In the genomic region with DNA sequence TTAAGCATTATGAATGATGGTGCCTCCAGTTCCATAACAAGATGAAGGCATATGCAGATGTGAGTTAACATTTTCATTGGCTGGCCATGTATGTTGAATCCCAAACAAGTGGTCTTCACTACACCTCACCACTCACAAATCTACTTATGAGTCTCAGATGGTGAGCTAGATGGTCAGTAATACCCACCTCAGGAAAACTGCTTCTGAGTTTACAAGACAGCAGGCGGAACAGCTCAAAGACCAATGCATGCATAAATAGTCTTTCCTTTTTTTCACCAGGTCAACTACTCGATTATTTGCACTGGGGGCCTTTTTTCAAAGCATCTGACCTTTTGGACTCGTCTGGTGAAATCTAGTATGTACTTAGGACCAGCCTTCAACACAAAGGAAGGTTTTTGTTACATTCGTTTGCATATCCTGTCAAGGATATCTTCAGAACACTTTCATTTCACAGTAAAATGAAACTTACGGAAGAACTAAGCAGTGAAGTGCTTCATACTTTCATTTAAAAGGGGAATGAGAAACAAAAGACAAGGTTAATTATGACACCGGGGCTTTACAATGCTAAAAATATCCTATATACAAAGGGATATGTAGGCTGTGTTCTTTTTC, we compare ENCODE assay signal across 11 cellular contexts. TPM values are rescaled to one million over a fixed set of nuclear protein-coding genes. Genes with fewer than 3 reads are reported as not detected.
DNase-seq lines count a peak whose midpoint lies in the region; ATAC-seq and TF ChIP-seq lines count a peak whose summit lies in the region.
"Had no signal": no experiment of that assay in that cellular context is flagged by ENCODE, and none has a peak within 500 bp of the region (broad histone marks: within the 10 kb centered on the region; RNA-seq: fewer than 3 reads in every experiment).

No MANE protein-coding gene starts in this region.

- H3K4me3 Mint-ChIP-seq in WTC11: no peak overlapping the region

- H3K4me1 Mint-ChIP-seq in WTC11: peaks cover 7% of the 10 kb centered on the region

- no peaks in the 10 kb centered on the region for H3K36me3 Mint-ChIP-seq in WTC11

- H3K4me2 ChIP-seq in DOHH2 (ENCODE audit: low read length): peak overlapping the region; percentile 91

- no peaks in the 10 kb centered on the region for H3K9me3 ChIP-seq in DOHH2 (ENCODE audit: control insufficient read depth, insufficient read depth, low read length)
- no peaks in the 10 kb centered on the region for H3K9me3 ChIP-seq in right atrium auricular region

- H3K4me1 ChIP-seq in DOHH2 (ENCODE audit: control insufficient read depth, low read length) (peaks cover 20% of the 10 kb centered on the region), right atrium auricular region (no peaks in the 10 kb centered on the region), foreskin keratinocyte (no peaks in the 10 kb centered on the region)

- H3K9me2 ChIP-seq in DOHH2 (replicated peaks; ENCODE audit: control insufficient read depth, low read length): no peaks in the 10 kb centered on the region

- no peaks in the 10 kb centered on the region for H3K79me2 ChIP-seq in DOHH2 (ENCODE audit: control insufficient read depth, low read length)

- H3K4me3 ChIP-seq in DOHH2 (ENCODE audit: low read length) (peak overlapping the region; percentile 66), right atrium auricular region (no peak overlapping the region)
- H3K4me3 ChIP-seq: dorsolateral prefrontal cortex had no signal

- H3K27me3 ChIP-seq in DOHH2 (ENCODE audit: control insufficient read depth, low read length): no peaks in the 10 kb centered on the region
- H3K27me3 ChIP-seq in right atrium auricular region: no peaks in the 10 kb centered on the region
- H3K27me3 ChIP-seq in foreskin keratinocyte: no peaks in the 10 kb centered on the region

- peak; percentile 32 for TF ChIP-seq POLR2A in GM19099 (IDR thresholded peaks at IDR 0.05; ENCODE audit: extremely low read depth, insufficient read length, low read depth)

- H3K27ac ChIP-seq in DOHH2 (ENCODE audit: low read depth, low read length) (peak overlapping the region; percentile 42), right atrium auricular region (no peak overlapping the region), foreskin keratinocyte (no peak overlapping the region)
- H3K27ac ChIP-seq: dorsolateral prefrontal cortex had no signal

- no peaks in the 10 kb centered on the region; the same call in 1 of the 2 replicates for H3F3A ChIP-seq in DOHH2 (ENCODE audit: control insufficient read depth, insufficient read depth)

- H3K27ac Mint-ChIP-seq in WTC11: no peak overlapping the region

- no peaks in the 10 kb centered on the region for H4K20me1 ChIP-seq in DOHH2 (ENCODE audit: control insufficient read depth, insufficient read depth, low read depth, low read length)

- no peaks in the 10 kb centered on the region for H3K9me3 Mint-ChIP-seq in WTC11

- POLR2A ChIA-PET in WTC11 (lab: Charles Lee): no interaction called here

- CTCF ChIA-PET in WTC11 (lab: Charles Lee): no interaction called here

- peak; percentile 85 for ATAC-seq in HG02970 (IDR thresholded peaks at IDR 0.05; ENCODE audit: low FRiP score, unreplicated experiment)
- no peak for ATAC-seq in WTC11
- no peak for ATAC-seq in foreskin keratinocyte

- no peaks in the 10 kb centered on the region for H3K27me3 Mint-ChIP-seq in WTC11 (ENCODE audit: low read depth)

- H3K36me3 ChIP-seq in DOHH2 (ENCODE audit: control insufficient read depth, low read length) (no peaks in the 10 kb centered on the region), right atrium auricular region (no peaks in the 10 kb centered on the region)

- DNase-seq in WTC11 (ENCODE audit: low spot score) (no peak), right atrium auricular region (ENCODE audit: low spot score) (no peak), globus pallidus (ENCODE audit: low spot score) (no peak), hippocampal formation (lab: John Stamatoyannopoulos, UW) (no peak), foreskin keratinocyte (no peak)
- DNase-seq: dorsolateral prefrontal cortex, kidney had no signal

- no peak for TF ChIP-seq CTCF in DOHH2 (IDR thresholded peaks at IDR 0.05; ENCODE audit: low read depth, low read length, poor library complexity, severe bottlenecking)
- TF ChIP-seq CTCF in WTC11 (IDR thresholded peaks at IDR 0.05): no peak
- no peak for TF ChIP-seq CTCF in right atrium auricular region (IDR thresholded peaks at IDR 0.05)
- TF ChIP-seq CTCF in foreskin keratinocyte (conservative IDR thresholded peaks at IDR 0.05): no peak

TF ChIP-seq in WTC11, 78 proteins besides CTCF, POLR2A, EP300 and RAD21:
- TF ChIP-seq GABPB1 (CRISPR knock-in tag; IDR thresholded peaks at IDR 0.05): 0 out of 2 replicates have a peak, but pooled peaks have one; percentile 44
- TF ChIP-seq, protein P1, sequence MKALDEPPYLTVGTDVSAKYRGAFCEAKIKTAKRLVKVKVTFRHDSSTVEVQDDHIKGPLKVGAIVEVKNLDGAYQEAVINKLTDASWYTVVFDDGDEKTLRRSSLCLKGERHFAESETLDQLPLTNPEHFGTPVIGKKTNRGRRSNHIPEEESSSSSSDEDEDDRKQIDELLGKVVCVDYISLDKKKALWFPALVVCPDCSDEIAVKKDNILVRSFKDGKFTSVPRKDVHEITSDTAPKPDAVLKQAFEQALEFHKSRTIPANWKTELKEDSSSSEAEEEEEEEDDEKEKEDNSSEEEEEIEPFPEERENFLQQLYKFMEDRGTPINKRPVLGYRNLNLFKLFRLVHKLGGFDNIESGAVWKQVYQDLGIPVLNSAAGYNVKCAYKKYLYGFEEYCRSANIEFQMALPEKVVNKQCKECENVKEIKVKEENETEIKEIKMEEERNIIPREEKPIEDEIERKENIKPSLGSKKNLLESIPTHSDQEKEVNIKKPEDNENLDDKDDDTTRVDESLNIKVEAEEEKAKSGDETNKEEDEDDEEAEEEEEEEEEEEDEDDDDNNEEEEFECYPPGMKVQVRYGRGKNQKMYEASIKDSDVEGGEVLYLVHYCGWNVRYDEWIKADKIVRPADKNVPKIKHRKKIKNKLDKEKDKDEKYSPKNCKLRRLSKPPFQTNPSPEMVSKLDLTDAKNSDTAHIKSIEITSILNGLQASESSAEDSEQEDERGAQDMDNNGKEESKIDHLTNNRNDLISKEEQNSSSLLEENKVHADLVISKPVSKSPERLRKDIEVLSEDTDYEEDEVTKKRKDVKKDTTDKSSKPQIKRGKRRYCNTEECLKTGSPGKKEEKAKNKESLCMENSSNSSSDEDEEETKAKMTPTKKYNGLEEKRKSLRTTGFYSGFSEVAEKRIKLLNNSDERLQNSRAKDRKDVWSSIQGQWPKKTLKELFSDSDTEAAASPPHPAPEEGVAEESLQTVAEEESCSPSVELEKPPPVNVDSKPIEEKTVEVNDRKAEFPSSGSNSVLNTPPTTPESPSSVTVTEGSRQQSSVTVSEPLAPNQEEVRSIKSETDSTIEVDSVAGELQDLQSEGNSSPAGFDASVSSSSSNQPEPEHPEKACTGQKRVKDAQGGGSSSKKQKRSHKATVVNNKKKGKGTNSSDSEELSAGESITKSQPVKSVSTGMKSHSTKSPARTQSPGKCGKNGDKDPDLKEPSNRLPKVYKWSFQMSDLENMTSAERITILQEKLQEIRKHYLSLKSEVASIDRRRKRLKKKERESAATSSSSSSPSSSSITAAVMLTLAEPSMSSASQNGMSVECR (CRISPR knock-in tag; IDR thresholded peaks at IDR 0.05; ENCODE audit: borderline replicate concordance): no peak
- TF ChIP-seq, protein P2, sequence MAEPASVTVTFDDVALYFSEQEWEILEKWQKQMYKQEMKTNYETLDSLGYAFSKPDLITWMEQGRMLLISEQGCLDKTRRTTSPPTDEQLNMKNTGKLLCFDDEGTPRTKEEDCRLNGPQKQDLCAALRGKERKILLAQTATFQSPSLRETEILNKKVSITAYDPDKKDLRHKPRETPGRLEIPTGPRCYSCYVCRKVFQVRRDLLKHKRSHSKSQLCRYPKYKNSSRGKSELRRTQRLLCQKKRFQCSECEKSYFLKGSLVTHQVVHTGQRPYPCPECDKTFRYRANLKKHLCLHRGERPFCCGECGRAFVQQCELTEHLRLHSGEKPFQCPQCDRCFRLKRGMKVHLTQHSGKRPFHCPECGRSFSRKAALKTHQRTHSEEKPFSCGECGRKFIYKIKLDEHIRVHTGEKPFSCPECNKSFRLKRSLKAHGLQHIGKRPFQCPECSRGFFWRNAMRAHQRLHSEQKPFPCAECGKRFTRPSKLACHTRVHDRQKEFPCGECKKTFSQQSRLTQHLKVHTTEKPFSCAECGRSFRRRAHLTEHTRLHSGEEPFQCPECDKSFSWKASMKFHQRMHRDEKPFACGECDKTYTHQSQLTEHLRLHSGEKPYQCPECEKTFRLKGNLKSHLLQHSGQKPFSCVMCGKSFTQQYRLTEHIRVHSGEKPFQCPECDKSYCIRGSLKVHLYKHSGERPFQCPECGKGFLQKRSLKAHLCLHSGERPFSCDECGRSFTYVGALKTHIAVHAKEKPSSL (CRISPR knock-in tag; conservative IDR thresholded peaks at IDR 0.05): no peak

RNA-seq across cellular contexts. Expression of a gene that starts 23.1 kb away (rescaled TPM):
- total RNA-seq in WTC11 (2021): 0.07 TPM in 1 of 3 replicates, not detected in the others
- total RNA-seq in right atrium auricular region: under 1 TPM; 0.22 to 0.24 TPM
- not detected in 2 replicates for total RNA-seq in foreskin keratinocyte
- not detected in 2 replicates for polyA plus RNA-seq in foreskin keratinocyte
- total RNA-seq: M059J had no signal

RNA-seq across cellular contexts. Expression of a gene that starts 52.6 kb away (rescaled TPM):
- total RNA-seq in WTC11 (2021) (33.4 to 40.8 TPM (median 38.4 TPM) in 3 replicates), right atrium auricular region (1 to 10 TPM; 3.5 to 8.0 TPM), foreskin keratinocyte (61.7 and 65.6 TPM in 2 replicates)
- 28.2 and 34.0 TPM in 2 replicates for polyA plus RNA-seq in foreskin keratinocyte
